Comparison of ENCODE assay signal across 8 cellular contexts in genomic region chrX:130060122-130061069, GRCh38. TPM values are rescaled to one million over a fixed set of nuclear protein-coding genes. Genes with fewer than 3 reads are reported as not detected.
DNase-seq lines count a peak whose midpoint lies in the region; ATAC-seq, FAIRE-seq and TF ChIP-seq lines count a peak whose summit lies in the region.

No MANE protein-coding gene starts in this region.

- intact Hi-C loops in HepG2 (cut with micrococcal nuclease; ENCODE audit: unreplicated experiment): loop anchor here (2.0 kb wide), 1 partner anchor 136 kb away; no protein-coding TSS in a partner anchor

- peak; percentile 86 for TF ChIP-seq RAD21 in HepG2 (CRISPR knock-in tag; IDR thresholded peaks at IDR 0.05)

- peaks cover 9% of the 10 kb centered on the region; the same call in 1 of the 2 replicates for H3K4me1 ChIP-seq in HepG2 (ENCODE audit: insufficient read depth, low read length)

- peak overlapping the region in 2 of 3 experiments; percentile 46 to 52; a peak in 3 of 6 replicates for H3K4me3 ChIP-seq in HepG2 (replicated peaks in 1 of 3; ENCODE audit: insufficient read depth in 1 of 3, low read depth in 2 of 3, low read length in 3 of 3)

- in situ Hi-C loops in HepG2 (cut with HindIII; ENCODE audit: extremely low pct_ligation_motif_present, low pct_unique_long_range_greater_than_20kb): loop anchor here (25.0 kb wide), 1 partner anchor 448 kb away; no protein-coding TSS in a partner anchor

- H4K20me1 ChIP-seq in HepG2 (ENCODE audit: insufficient read depth, low read length): no peaks in the 10 kb centered on the region

- POLR2A ChIA-PET in HepG2 (lab: Yijun Ruan, JAX): interaction anchor here (1.6 kb wide), 1 partner anchor 11 kb away, joined by 8 read pairs; no protein-coding TSS in a partner anchor

- no peak for TF ChIP-seq EP300 in HepG2 (IDR thresholded peaks at IDR 0.05; ENCODE audit: low read depth in 2 of 2, low read length in 2 of 2)
- no peak for TF ChIP-seq EP300 in HepG2 (CRISPR knock-in tag; IDR thresholded peaks at IDR 0.05; ENCODE audit: borderline replicate concordance)

- DNase-seq in AG20443 (ENCODE audit: low spot score): peak; percentile 93
- DNase-seq in NCI-H345 (lab: John Stamatoyannopoulos, UW): peak; percentile 68
- DNase-seq in activated CD4-positive, alpha-beta T cell treated with anti-CD3 and anti-CD28 coated beads for 48 hours: peak; percentile 87
- peak; percentile 29 for DNase-seq in dedifferentiated amniotic fluid mesenchymal stem cell (ENCODE audit: extremely low spot score)
- peak; percentile 30 for DNase-seq in HepG2 (ENCODE audit: low spot score)
- DNase-seq in stimulated activated CD4-positive, alpha-beta T cell treated with anti-CD3 and anti-CD28 coated beads, Interleukin-2, amount 100 ng/mL, for 4 hours (ENCODE audit: low read depth): peak; percentile 68

- peak overlapping the region; percentile 63; the same call in 1 of the 2 replicates for H3K9ac ChIP-seq in HepG2 (ENCODE audit: insufficient read depth, low read depth, low read length)

- H3K79me2 ChIP-seq in HepG2 (ENCODE audit: insufficient read depth, low read length): no peaks in the 10 kb centered on the region

- TF ChIP-seq POLR2A in HepG2 (IDR thresholded peaks at IDR 0.05; ENCODE audit: insufficient read depth in 1 of 2, low read depth in 2 of 2, low read length in 2 of 2): peak in 1 of 2 experiments; percentile 41; a peak in 1 of 4 replicates

- no peaks in the 10 kb centered on the region for H3K27me3 ChIP-seq in HepG2 (ENCODE audit: control insufficient read depth in 1 of 2, insufficient read depth in 2 of 2, low read length in 2 of 2)

- no peak overlapping the region for H2AFZ ChIP-seq in HepG2 (ENCODE audit: low read length)

- peak overlapping the region; percentile 74 for H3K4me2 ChIP-seq in HepG2 (ENCODE audit: low read depth, low read length)

- TF ChIP-seq CTCF in HepG2 (CRISPR knock-in tag; IDR thresholded peaks at IDR 0.05): peak; percentile 92

- BruUV-seq in HepG2 (replicated peaks; lab: Mats Ljungman, UMichigan): no TSS peak

- H3K9me3 ChIP-seq in HepG2 (ENCODE audit: low read length): no peaks in the 10 kb centered on the region

- no peaks in the 10 kb centered on the region for H3K36me3 ChIP-seq in HepG2 (replicated peaks in 1 of 2; ENCODE audit: control insufficient read depth in 1 of 2, insufficient read depth in 2 of 2, low read length in 2 of 2)

- CTCF ChIA-PET in HepG2 (lab: Yijun Ruan, JAX; ENCODE audit: low intra/inter-chr PET ratio, low total read pairs): no interaction called here

- WGBS in HepG2 (ENCODE audit: low lambda C conversion rate): 5% methylated on average over 16 of the region's 87 CpGs

- peak; percentile 90 for ATAC-seq in GM18909 (IDR thresholded peaks at IDR 0.05; ENCODE audit: poor library complexity, unreplicated experiment)
- peak; percentile 85 for ATAC-seq in HG03159 (IDR thresholded peaks at IDR 0.05; ENCODE audit: unreplicated experiment)
- ATAC-seq in HepG2: peak; percentile 93

- FAIRE-seq in HepG2 (lab: Jason Lieb, UNC): peak; percentile 44

- H3K27ac ChIP-seq in HepG2 (ENCODE audit: extremely low read length, insufficient read depth, low read length): no peak overlapping the region

TF ChIP-seq in HepG2, 621 proteins besides CTCF, POLR2A, EP300 and RAD21 (continues in another document):
- TF ChIP-seq HNRNPK (IDR thresholded peaks at IDR 0.05; ENCODE audit: low read depth, low read length, poor library complexity, severe bottlenecking): peak; percentile 55
- no peak for TF ChIP-seq ZNF607 (CRISPR knock-in tag; IDR thresholded peaks at IDR 0.05; ENCODE audit: borderline replicate concordance)
- no peak for TF ChIP-seq THAP8 (CRISPR knock-in tag; IDR thresholded peaks at IDR 0.05; ENCODE audit: borderline replicate concordance)
- TF ChIP-seq FOSL1 (CRISPR knock-in tag; IDR thresholded peaks at IDR 0.05; ENCODE audit: borderline replicate concordance): no peak
- no peak for TF ChIP-seq CERS6 (CRISPR knock-in tag; IDR thresholded peaks at IDR 0.05)
- TF ChIP-seq ZFY (CRISPR knock-in tag; IDR thresholded peaks at IDR 0.05): peak; percentile 64; the same call in 1 of the 2 replicates
- TF ChIP-seq ZC3H4 (CRISPR knock-in tag; IDR thresholded peaks at IDR 0.05; ENCODE audit: borderline replicate concordance): no peak
- no peak for TF ChIP-seq ZNF207 (IDR thresholded peaks at IDR 0.05; ENCODE audit: borderline replicate concordance)
- no peak for TF ChIP-seq NFIC (IDR thresholded peaks at IDR 0.05; ENCODE audit: low read length)
- TF ChIP-seq FOXP4 (CRISPR knock-in tag; IDR thresholded peaks at IDR 0.05): no peak

RNA-seq across cellular contexts. Expression of gene ELF4, which starts 49.9 kb away (rescaled TPM):
- 1.3 and 1.5 TPM in 2 replicates for total RNA-seq in HepG2 (2016; rRNA removed; fragmentation: Illumina TruSeq; extraction: Trizol)
- total RNA-seq in HepG2 (2016; cell fraction: cytosol; rRNA removed; fragmentation: Illumina TruSeq; extraction: Trizol; ENCODE audit: low read depth): 0.35 and 1.0 TPM in 2 replicates
- total RNA-seq in HepG2 (2016; cell fraction: insoluble cytoplasmic fraction; rRNA removed; fragmentation: Illumina TruSeq; extraction: Trizol): 1.3 and 1.4 TPM in 2 replicates
- 1.5 and 2.0 TPM in 2 replicates for total RNA-seq in HepG2 (2016; cell fraction: membrane; rRNA removed; fragmentation: Illumina TruSeq; extraction: Trizol)
- total RNA-seq in HepG2 (2016; cell fraction: nucleus; rRNA removed; fragmentation: Illumina TruSeq; extraction: Trizol): 1.0 and 1.5 TPM in 2 replicates
- polyA plus RNA-seq in HepG2 (2011; rRNA removed): 2.6 and 3.2 TPM in 2 replicates
- 2.6 and 2.7 TPM in 2 replicates for polyA plus RNA-seq in HepG2 (2011; cell fraction: cytosol; rRNA removed)
- 2.5 and 2.8 TPM in 2 replicates for polyA plus RNA-seq in HepG2 (2011; cell fraction: nucleus; rRNA removed)
- 3.9 and 4.2 TPM in 2 replicates for polyA plus RNA-seq in HepG2 (2012)
- polyA plus RNA-seq in HepG2 (2016; cell fraction: cytosol; fragmentation: Illumina TruSeq; extraction: Trizol; ENCODE audit: low read depth): 0.44 and 0.53 TPM in 2 replicates
- 1.6 and 1.9 TPM in 2 replicates for polyA plus RNA-seq in HepG2 (2016; cell fraction: insoluble cytoplasmic fraction; fragmentation: Illumina TruSeq; extraction: Trizol; ENCODE audit: low read depth)
- polyA plus RNA-seq in HepG2 (2016; cell fraction: membrane; fragmentation: Illumina TruSeq; extraction: Trizol; ENCODE audit: low read depth): 1.7 and 2.0 TPM in 2 replicates
- 1.9 and 2.0 TPM in 2 replicates for polyA plus RNA-seq in HepG2 (2016; cell fraction: nucleus; fragmentation: Illumina TruSeq; extraction: Trizol; ENCODE audit: insufficient read depth, low read depth)
- polyA minus RNA-seq in HepG2 (2011; rRNA and poly(A)+ RNA removed; ENCODE audit: low replicate concordance): 10.0 and 60.2 TPM in 2 replicates
- polyA minus RNA-seq in HepG2 (2011; cell fraction: cytosol; rRNA and poly(A)+ RNA removed): 3.6 and 4.7 TPM in 2 replicates
- 1.4 and 1.6 TPM in 2 replicates for polyA minus RNA-seq in HepG2 (2011; cell fraction: nucleus; rRNA and poly(A)+ RNA removed)

Comparison
In these comparisons a context has a peak if more than half of its experiments do, and no peak if none do; other contexts are left out.
1. DNase-seq: peak in every context shown above with its lines; median percentile 93 in AG20443; 87 in activated CD4-positive, alpha-beta T cell treated with anti-CD3 and anti-CD28 coated beads for 48 hours; 68 in NCI-H345; 68 in stimulated activated CD4-positive, alpha-beta T cell treated with anti-CD3 and anti-CD28 coated beads, Interleukin-2, amount 100 ng/mL, for 4 hours; 30 in HepG2; 29 in dedifferentiated amniotic fluid mesenchymal stem cell.